Comparison of ENCODE assay signal across 13 cellular contexts in the genomic region with DNA sequence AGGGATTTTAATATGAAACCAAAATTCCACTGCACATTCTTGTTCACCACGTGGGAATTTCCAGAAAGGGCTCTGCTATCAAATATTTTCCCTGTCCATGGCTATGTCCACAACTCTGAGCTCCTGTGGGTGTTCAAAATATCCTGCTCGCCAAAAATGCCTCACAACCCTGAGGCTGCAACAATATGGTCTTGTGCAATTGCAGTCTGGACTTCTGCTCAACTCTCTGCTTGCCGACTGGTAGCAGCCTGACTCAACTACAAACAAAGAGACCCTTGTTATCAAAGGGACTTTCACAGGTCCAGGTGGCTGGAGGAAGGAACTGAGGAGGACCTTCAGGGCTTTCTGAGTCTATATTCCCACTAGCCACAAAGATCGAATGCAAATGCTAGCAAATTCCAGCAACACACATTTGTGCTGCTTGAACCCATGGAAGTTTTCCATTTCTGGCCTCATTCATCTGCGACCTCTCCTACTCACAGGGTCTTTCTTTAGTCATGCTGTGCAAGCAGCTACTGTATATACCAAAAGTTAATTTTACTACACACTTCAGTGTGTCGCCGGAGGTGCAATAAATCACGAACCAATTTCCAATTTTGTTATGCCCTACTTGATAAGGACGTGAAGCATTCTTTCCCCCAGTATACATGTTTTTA.
DNase-seq lines count a peak whose midpoint lies in the region; ATAC-seq and TF ChIP-seq lines count a peak whose summit lies in the region.
"Had no signal": no experiment of that assay in that cellular context is flagged by ENCODE, and none has a peak within 500 bp of the region (broad histone marks: within the 10 kb centered on the region; RNA-seq: fewer than 3 reads in every experiment).

No MANE protein-coding gene starts in this region.

- no TSS peak for BruUV-seq in PC-9 (replicated peaks; lab: Mats Ljungman, UMichigan)

- peak overlapping the region; percentile 66 for H2AFZ ChIP-seq in PC-9

- CTCF ChIA-PET in PC-9 (lab: Charles Lee) = no interaction called here

- TF ChIP-seq EP300 in esophagus muscularis mucosa (IDR thresholded peaks at IDR 0.05) = no peak

- peak; percentile 82 for DNase-seq in AG20443 (ENCODE audit: low spot score)
- peak in 1 of 2 experiments; percentile 68 for DNase-seq in PC-9
- DNase-seq in esophagus muscularis mucosa (ENCODE audit: extremely low spot score) = peak; percentile 60
- no peak for DNase-seq in left lung
- DNase-seq in DMS153 (lab: John Stamatoyannopoulos, UW) = no peak
- no peak for DNase-seq in activated effector memory CD4-positive, alpha-beta T cell treated with anti-CD3 and anti-CD28 coated beads, Interleukin-2, amount 50 U/mL, for 16 hours
- DNase-seq: aorta; mucosa of descending colon; NK-92 treated with Interleukin-12 subunit alpha and Interleukin-12 subunit beta, amount 100 ng/mL, for 24 hours; spleen; T-helper 2 cell had no signal

- H3K36me3 ChIP-seq in PC-9 (ENCODE audit: low read depth) (no peaks in the 10 kb centered on the region), esophagus muscularis mucosa (no peaks in the 10 kb centered on the region), left lung (no peaks in the 10 kb centered on the region)
- H3K36me3 ChIP-seq: spleen had no signal

- H3K4me1 ChIP-seq in PC-9 (replicated peaks; ENCODE audit: insufficient read depth) = peaks cover 6% of the 10 kb centered on the region
- H3K4me1 ChIP-seq in esophagus muscularis mucosa = no peaks in the 10 kb centered on the region
- no peaks in the 10 kb centered on the region for H3K4me1 ChIP-seq in left lung
- H3K4me1 ChIP-seq: spleen had no signal

- H3K4me3 ChIP-seq in PC-9 (no peak overlapping the region), esophagus muscularis mucosa (no peak overlapping the region), left lung (no peak overlapping the region)
- H3K4me3 ChIP-seq: mucosa of descending colon, spleen had no signal

- H3K79me2 ChIP-seq in PC-9 (ENCODE audit: low read depth) = no peaks in the 10 kb centered on the region

- no peaks in the 10 kb centered on the region for H4K20me1 ChIP-seq in PC-9 (ENCODE audit: insufficient read depth)

- no peaks in the 10 kb centered on the region for H3F3A ChIP-seq in PC-9 (ENCODE audit: insufficient read depth, low read depth)

- no peak for TF ChIP-seq CTCF in PC-9 (conservative IDR thresholded peaks at IDR 0.05)
- no peak for TF ChIP-seq CTCF in esophagus muscularis mucosa (IDR thresholded peaks at IDR 0.05)
- no peak for TF ChIP-seq CTCF in left lung (IDR thresholded peaks at IDR 0.05)

- no peak for TF ChIP-seq POLR2A in esophagus muscularis mucosa (IDR thresholded peaks at IDR 0.05; ENCODE audit: low read depth)

- POLR2A ChIA-PET in PC-9 (lab: Charles Lee; ENCODE audit: unreplicated experiment) = no interaction called here

- H3K4me2 ChIP-seq in PC-9 = peak overlapping the region; percentile 38

- H3K9me3 ChIP-seq in PC-9 (ENCODE audit: insufficient read depth, low read depth) = 0 out of 2 replicates have a peak, but pooled peaks cover 3% of the 10 kb centered on the region
- H3K9me3 ChIP-seq in esophagus muscularis mucosa = no peaks in the 10 kb centered on the region
- peaks cover 0 to 7% of the 10 kb centered on the region in 2 donors for H3K9me3 ChIP-seq in left lung
- H3K9me3 ChIP-seq: mucosa of descending colon had no signal

- H3K27me3 ChIP-seq in PC-9 (ENCODE audit: insufficient read depth, low read depth) (no peaks in the 10 kb centered on the region), esophagus muscularis mucosa (no peaks in the 10 kb centered on the region), left lung (no peaks in the 10 kb centered on the region)
- H3K27me3 ChIP-seq: spleen had no signal

- 74% methylated on average over 9 of the region's 9 CpGs for WGBS in esophagus muscularis mucosa

- intact Hi-C loops in PC-9 (cut with micrococcal nuclease; ENCODE audit: unreplicated experiment) = no loop called here
- intact Hi-C loops in esophagus muscularis mucosa (cut with DNase I) = no loop called here
- intact Hi-C loops in left lung (cut with DNase I) = no loop called here

- no peak overlapping the region for H3K27ac ChIP-seq in PC-9
- H3K27ac ChIP-seq in esophagus muscularis mucosa (replicated peaks in 1 of 4) = no peak overlapping the region
- no peak overlapping the region for H3K27ac ChIP-seq in left lung
- H3K27ac ChIP-seq: spleen had no signal

- H3K9me2 ChIP-seq in PC-9 (ENCODE audit: insufficient read depth) = no peaks in the 10 kb centered on the region

- ATAC-seq in left lung (peak; percentile 65), GM18873 (IDR thresholded peaks at IDR 0.05; ENCODE audit: low FRiP score, unreplicated experiment) (no peak), HG03045 (IDR thresholded peaks at IDR 0.05; ENCODE audit: unreplicated experiment) (no peak)
- ATAC-seq: mucosa of descending colon had no signal

Comparison
In these comparisons a context has a peak if more than half of its experiments do, and no peak if none do; other contexts are left out.
1. DNase-seq: peak in AG20443 (single experiment) and esophagus muscularis mucosa (single experiment); none in left lung (0 of 2), DMS153 (single experiment) and activated effector memory CD4-positive, alpha-beta T cell treated with anti-CD3 and anti-CD28 coated beads, Interleukin-2, amount 50 U/mL, for 16 hours (single experiment).